31 cellular contexts compared by ENCODE assay signal in the genomic region with DNA sequence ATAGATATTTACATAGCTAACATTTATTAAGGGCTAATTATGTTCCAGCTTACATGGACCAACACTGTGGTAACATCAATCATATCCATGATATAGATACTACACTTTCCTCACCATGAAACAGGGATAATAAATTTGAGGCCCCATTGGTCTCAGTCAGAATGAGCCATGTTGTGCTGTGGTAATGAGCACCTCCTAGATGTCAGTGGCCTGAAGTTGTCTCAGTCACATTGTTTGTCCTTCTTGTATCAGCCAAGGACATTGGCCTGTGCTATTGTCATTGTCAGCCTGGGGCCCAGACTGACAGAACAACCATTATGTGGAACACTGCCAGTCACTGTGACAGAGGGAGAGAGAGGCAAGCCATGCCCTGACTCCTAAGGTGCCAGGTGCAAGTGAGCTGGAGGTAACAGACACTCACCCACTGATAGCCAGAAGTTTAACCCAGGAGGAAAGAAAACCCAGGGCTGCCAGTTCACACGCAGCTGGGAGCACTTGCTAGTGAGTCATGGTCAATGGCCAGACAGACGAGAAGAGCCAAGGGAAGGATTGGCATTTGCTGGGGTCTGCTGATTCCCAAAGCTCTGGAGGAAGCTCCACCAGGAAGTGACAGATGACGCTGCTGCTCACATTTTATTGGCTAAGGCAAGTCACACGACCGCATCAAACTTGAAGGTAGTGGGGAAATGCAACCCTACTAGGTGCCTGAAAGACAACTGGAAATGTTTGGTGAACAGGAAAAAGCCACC.
"Had no signal": no experiment of that assay in that cellular context is flagged by ENCODE, and none has a peak within 500 bp of the region (broad histone marks: within the 10 kb centered on the region; RNA-seq: fewer than 3 reads in every experiment).

No MANE protein-coding gene starts in this region.

- ATAC-seq: activated CD8-positive, alpha-beta T cell treated with anti-CD3 and anti-CD28 coated beads for 36 hours; activated naive CD4-positive, alpha-beta T cell treated with anti-CD3 and anti-CD28 coated beads, Interleukin-2, amount 50 U/mL, for 72 hours; activated T-cell treated with anti-CD3 and anti-CD28 coated beads, Interleukin-2, amount 50 U/mL, for 72 hours; activated T-helper 17 cell treated with anti-CD3 and anti-CD28 coated beads, Interleukin-2, amount 50 U/mL, for 72 hours; body of pancreas; Panc1 had no signal

- H3K27ac ChIP-seq: adrenal gland, body of pancreas, breast epithelium, KMS-11, SJCRH30, SK-N-MC had no signal

- H3K4me2 ChIP-seq: KMS-11 had no signal

- H3K36me3 ChIP-seq: adrenal gland, breast epithelium, SJCRH30 had no signal

- H3K9me3 ChIP-seq: adrenal gland, SJCRH30 had no signal

- H3K27me3 ChIP-seq: body of pancreas, SJCRH30 had no signal

- H3K9ac ChIP-seq: KMS-11 had no signal

- FAIRE-seq: astrocyte, TTC549 had no signal

- H3K4me3 ChIP-seq: adrenal gland, body of pancreas, breast epithelium, SJCRH30, SK-N-MC had no signal

- DNase-seq: activated CD4-positive, alpha-beta T cell treated with anti-CD3 and anti-CD28 coated beads, Interleukin-2, amount 10 ng/mL, durations not matched to agents 24 days and 14 days; activated CD4-positive, alpha-beta T cell treated with anti-CD3 and anti-CD28 coated beads, Interleukin-2, amount 50 U/mL, for 4 hours; activated CD8-positive, alpha-beta T cell treated with anti-CD3 and anti-CD28 coated beads for 36 hours; activated gamma-delta T cell treated with Interleukin-2 at 50 U/mL for 16 hours; activated naive CD4-positive, alpha-beta T cell treated with anti-CD3 and anti-CD28 coated beads for 36 hours; activated T-cell treated with anti-CD3 and anti-CD28 coated beads, Interleukin-2, amount 50 U/mL, for 1 hour; activated T-cell treated with anti-CD3 and anti-CD28 coated beads, Interleukin-2, amount 50 U/mL, for 72 hours; body of pancreas; MM.1S; MV-4-11; NCI-H1105; NCI-H1417 treated with DMSO at 0.1 percent for 48 hours; NCI-H187 treated with DMSO at 0.1 percent for 48 hours; NCI-H2107; NCI-H2171 treated with DMSO at 0.1 percent for 48 hours; NCI-H2227 treated with DMSO at 0.1 percent for 48 hours; NCI-H446; NCI-H510A treated with DMSO at 0.1 percent for 48 hours; NCI-H526 treated with DMSO at 0.1 percent for 48 hours; NCI-H774; SHP77; SJCRH30 had no signal

- H3K4me1 ChIP-seq: adrenal gland, body of pancreas, breast epithelium, SJCRH30 had no signal
